ENCODE assay signal across 3 cellular contexts in the genomic region with DNA sequence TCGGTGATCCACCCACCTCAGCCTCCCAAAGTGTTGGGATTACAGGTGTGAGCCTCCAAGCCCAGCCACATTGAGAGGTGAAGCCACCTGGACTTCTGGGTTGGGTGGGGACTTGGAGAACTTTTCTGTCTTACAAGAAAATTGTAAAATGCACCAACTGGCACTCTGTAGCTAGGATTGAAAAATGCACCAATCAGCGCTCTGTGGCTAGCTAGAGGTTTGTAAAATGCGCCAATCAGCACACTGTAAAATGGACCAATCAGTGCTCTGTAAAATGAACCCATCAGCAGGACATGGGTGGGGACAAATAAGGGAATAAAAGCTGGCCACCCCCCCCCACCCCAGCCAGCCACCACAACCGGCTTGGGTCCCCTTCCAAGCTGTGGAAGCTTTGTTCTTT. TPM values are rescaled to one million over a fixed set of nuclear protein-coding genes. Genes with fewer than 3 reads are reported as not detected.
"Had no signal": no experiment of that assay in that cellular context is flagged by ENCODE, and none has a peak within 500 bp of the region (broad histone marks: within the 10 kb centered on the region; RNA-seq: fewer than 3 reads in every experiment).

No MANE protein-coding gene starts in this region.

RNA-seq across cellular contexts. Expression of gene HEYL, which starts 35.8 kb away (rescaled TPM):
- total RNA-seq: HT1080, IMR-90 had no signal
- polyA plus RNA-seq: IgD-negative memory B cell had no signal
